1 cellular context compared by ENCODE assay signal in the genomic region with DNA sequence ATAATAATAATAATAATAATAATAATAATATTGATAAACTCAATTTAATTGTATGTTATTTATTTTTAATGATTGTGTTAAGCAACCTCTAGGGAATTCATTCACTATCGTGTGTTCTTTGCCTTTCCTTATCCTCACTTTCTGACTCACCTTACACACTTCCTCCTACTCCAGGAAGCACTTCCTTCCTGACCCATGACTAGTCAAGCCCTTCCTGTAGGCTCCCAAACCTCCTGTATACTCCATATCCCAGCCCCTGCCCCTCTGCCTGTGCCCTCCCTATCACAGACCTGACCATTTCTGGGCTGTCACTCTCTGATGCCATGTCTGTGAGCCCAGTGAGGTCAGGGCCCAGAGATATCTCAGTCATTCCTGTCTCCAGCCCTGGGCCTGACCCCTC.
TF ChIP-seq lines count a peak whose summit lies in the region.

No MANE protein-coding gene starts in this region.

TF ChIP-seq in IMR-90, 13 proteins besides CTCF, POLR2A, EP300 and RAD21:
- TF ChIP-seq BHLHE40 (IDR thresholded peaks at IDR 0.05; ENCODE audit: low read depth, low read length) = no peak
- TF ChIP-seq MAFK (IDR thresholded peaks at IDR 0.05; ENCODE audit: low read depth, low read length) = no peak
- TF ChIP-seq CEBPB (IDR thresholded peaks at IDR 0.05; ENCODE audit: low read depth, low read length) = no peak
- no peak for TF ChIP-seq RCOR1 (IDR thresholded peaks at IDR 0.05; ENCODE audit: insufficient replicate concordance, low read length)
- TF ChIP-seq NFE2L2 (IDR thresholded peaks at IDR 0.05; ENCODE audit: low read depth, low read length) = no peak
